20 cellular contexts compared by ENCODE assay signal in the genomic region with DNA sequence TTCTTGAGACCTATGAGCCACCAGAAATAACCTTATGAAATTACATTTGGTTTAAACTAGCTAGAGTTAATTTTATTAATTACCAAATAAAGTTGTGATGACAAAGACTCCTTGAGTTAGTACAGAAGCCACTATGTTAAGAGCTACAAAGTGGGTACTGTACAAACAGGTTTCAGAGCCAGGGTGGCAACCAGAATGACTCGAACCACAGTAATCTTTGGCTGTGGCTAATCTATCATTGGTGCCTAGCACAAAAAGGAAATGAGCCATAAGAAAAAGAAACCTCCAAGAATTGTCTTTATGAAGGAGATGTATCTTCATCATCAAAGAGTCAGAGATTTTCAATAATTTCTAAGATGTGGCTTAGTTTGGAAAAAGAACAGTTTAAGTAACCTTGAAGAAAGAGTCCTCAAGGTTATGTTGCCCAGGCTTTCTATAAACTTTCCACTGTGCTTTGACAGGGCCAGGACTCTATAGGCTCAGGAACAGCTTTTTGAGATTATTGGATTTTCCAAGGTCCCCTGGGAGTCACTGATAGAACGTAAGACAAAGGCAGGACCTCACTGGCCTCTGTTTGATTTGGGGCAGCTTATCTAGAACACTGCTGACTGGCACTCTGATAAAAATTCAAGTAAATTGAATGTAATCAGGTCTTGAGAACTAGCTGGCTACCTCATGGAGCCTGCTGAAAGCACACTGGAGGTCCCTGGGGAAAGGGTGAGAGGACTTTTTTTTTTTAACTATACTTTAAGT.
DNase-seq lines count a peak whose midpoint lies in the region; ATAC-seq, FAIRE-seq and TF ChIP-seq lines count a peak whose summit lies in the region.
"Had no signal": no experiment of that assay in that cellular context is flagged by ENCODE, and none has a peak within 500 bp of the region (broad histone marks: within the 10 kb centered on the region; RNA-seq: fewer than 3 reads in every experiment).

No MANE protein-coding gene starts in this region.

- H3K27ac ChIP-seq in epithelial cell of prostate: peak overlapping the region; percentile 25
- H3K27ac ChIP-seq in naive thymus-derived CD4-positive, alpha-beta T cell (ENCODE audit: low read depth, low read length): no peak overlapping the region
- H3K27ac ChIP-seq: A549, HL-60, RWPE1, SJCRH30 had no signal

- no peak overlapping the region for H3K4me3 ChIP-seq in naive thymus-derived CD4-positive, alpha-beta T cell (ENCODE audit: low read length)
- H3K4me3 ChIP-seq: A549, K562, SJCRH30 had no signal

- DNase-seq in ELR (ENCODE audit: low read depth) (peak; percentile 69), NCI-H82 treated with DMSO at 0.1 percent for 48 hours (lab: John Stamatoyannopoulos, UW; ENCODE audit: unreplicated experiment) (peak; percentile 18), epithelial cell of prostate (ENCODE audit: low read depth, low spot score) (peak; percentile 3), progenitor cell of endocrine pancreas (ENCODE audit: low spot score, unreplicated experiment) (no peak), GM12891 (ENCODE audit: insufficient read length, low spot score) (no peak)
- no peak for DNase-seq in activated CD4-positive, alpha-beta T cell treated with anti-CD3 and anti-CD28 coated beads, Interleukin-2, amount 10 ng/mL, durations not matched to agents 7 days and 5 days
- DNase-seq in naive thymus-derived CD4-positive, alpha-beta T cell: no peak
- DNase-seq: C1 segment of cervical spinal cord, HCEC 1CT, MV-4-11, NCI-H1417 treated with DMSO at 0.1 percent for 48 hours, NCI-H1930, NCI-H2171, NCI-H446 treated with DMSO at 0.1 percent for 48 hours, SJCRH30 had no signal

- no peaks in the 10 kb centered on the region for H3K36me3 Mint-ChIP-seq in progenitor cell of endocrine pancreas (ENCODE audit: insufficient read depth)
- no peaks in the 10 kb centered on the region for H3K36me3 Mint-ChIP-seq in activated CD4-positive, alpha-beta T cell treated with anti-CD3 and anti-CD28 coated beads, Interleukin-2, amount 10 ng/mL, durations not matched to agents 7 days and 5 days (ENCODE audit: low read depth)
- H3K36me3 Mint-ChIP-seq in naive thymus-derived CD4-positive, alpha-beta T cell: no peaks in the 10 kb centered on the region

- intact Hi-C loops in naive thymus-derived CD4-positive, alpha-beta T cell (cut with micrococcal nuclease): no loop called here

- no peaks in the 10 kb centered on the region for H3K9me3 ChIP-seq in naive thymus-derived CD4-positive, alpha-beta T cell (ENCODE audit: control insufficient read depth in 2 of 3, low read length in 3 of 3)
- H3K9me3 ChIP-seq: A549, SJCRH30 had no signal

- no peaks in the 10 kb centered on the region for H3K9me3 Mint-ChIP-seq in progenitor cell of endocrine pancreas (ENCODE audit: low read depth)
- no peaks in the 10 kb centered on the region for H3K9me3 Mint-ChIP-seq in activated CD4-positive, alpha-beta T cell treated with anti-CD3 and anti-CD28 coated beads, Interleukin-2, amount 10 ng/mL, durations not matched to agents 7 days and 5 days
- H3K9me3 Mint-ChIP-seq in naive thymus-derived CD4-positive, alpha-beta T cell: peaks cover 0 to 4% (median 0%) of the 10 kb centered on the region in 11 donors

- H3K4me1 ChIP-seq in naive thymus-derived CD4-positive, alpha-beta T cell (ENCODE audit: control insufficient read depth in 2 of 2, insufficient read depth in 2 of 2, low read length in 2 of 2): no peaks in the 10 kb centered on the region
- H3K4me1 ChIP-seq: A549, SJCRH30 had no signal

- H3K4me3 Mint-ChIP-seq in progenitor cell of endocrine pancreas (ENCODE audit: low read depth): no peak overlapping the region
- H3K4me3 Mint-ChIP-seq in activated CD4-positive, alpha-beta T cell treated with anti-CD3 and anti-CD28 coated beads, Interleukin-2, amount 10 ng/mL, durations not matched to agents 7 days and 5 days: no peak overlapping the region
- H3K4me3 Mint-ChIP-seq in naive thymus-derived CD4-positive, alpha-beta T cell: no peak overlapping the region

- no peak for FAIRE-seq in GM12891 (lab: Jason Lieb, UNC)
- FAIRE-seq: A549, K562 had no signal

- no peak for TF ChIP-seq CTCF in progenitor cell of endocrine pancreas (IDR thresholded peaks at IDR 0.05; ENCODE audit: unreplicated experiment)

- H3K27ac Mint-ChIP-seq in progenitor cell of endocrine pancreas: peak overlapping the region; percentile 34
- no peak overlapping the region for H3K27ac Mint-ChIP-seq in activated CD4-positive, alpha-beta T cell treated with anti-CD3 and anti-CD28 coated beads, Interleukin-2, amount 10 ng/mL, durations not matched to agents 7 days and 5 days
- no peak overlapping the region for H3K27ac Mint-ChIP-seq in naive thymus-derived CD4-positive, alpha-beta T cell

- POLR2A ChIA-PET in activated CD4-positive, alpha-beta T cell treated with anti-CD3 and anti-CD28 coated beads, Interleukin-2, amount 10 ng/mL, durations not matched to agents 7 days and 5 days (lab: Charles Lee): no interaction called here
- POLR2A ChIA-PET in naive thymus-derived CD4-positive, alpha-beta T cell (lab: Charles Lee): no interaction called here

- H3K36me3 ChIP-seq in naive thymus-derived CD4-positive, alpha-beta T cell (ENCODE audit: control insufficient read depth in 2 of 3, insufficient read depth in 3 of 3, low read length in 3 of 3): no peaks in the 10 kb centered on the region
- H3K36me3 ChIP-seq: SJCRH30 had no signal

- TF ChIP-seq POLR2A in GM12891 (IDR thresholded peaks at IDR 0.05; ENCODE audit: low read depth, low read length): no peak

- H3K27me3 Mint-ChIP-seq in progenitor cell of endocrine pancreas: no peaks in the 10 kb centered on the region
- H3K27me3 Mint-ChIP-seq in activated CD4-positive, alpha-beta T cell treated with anti-CD3 and anti-CD28 coated beads, Interleukin-2, amount 10 ng/mL, durations not matched to agents 7 days and 5 days: no peaks in the 10 kb centered on the region
- no peaks in the 10 kb centered on the region for H3K27me3 Mint-ChIP-seq in naive thymus-derived CD4-positive, alpha-beta T cell

- no peak for ATAC-seq in activated CD4-positive, CD25-positive, alpha-beta regulatory T cell treated with anti-CD3 and anti-CD28 coated beads, Interleukin-2, amount 50 U/mL, for 24 hours
- ATAC-seq in naive thymus-derived CD4-positive, alpha-beta T cell: no peak
- ATAC-seq: A549, K562 had no signal

- CTCF ChIA-PET in activated CD4-positive, alpha-beta T cell treated with anti-CD3 and anti-CD28 coated beads, Interleukin-2, amount 10 ng/mL, durations not matched to agents 7 days and 5 days (lab: Charles Lee): interaction anchor here (0.6 kb wide), 1 partner anchor 617 kb away, joined by 3 read pairs; no protein-coding TSS in a partner anchor
- CTCF ChIA-PET in naive thymus-derived CD4-positive, alpha-beta T cell (lab: Charles Lee): interaction anchor here (0.6 kb wide), 1 partner anchor 9 kb away, joined by 3 read pairs; no protein-coding TSS in a partner anchor

- no peaks in the 10 kb centered on the region for H3K27me3 ChIP-seq in naive thymus-derived CD4-positive, alpha-beta T cell (ENCODE audit: control insufficient read depth in 2 of 2, insufficient read depth in 2 of 2, low read length in 2 of 2)
- H3K27me3 ChIP-seq: SJCRH30 had no signal

- H3K4me1 Mint-ChIP-seq in progenitor cell of endocrine pancreas (ENCODE audit: low read depth): no peaks in the 10 kb centered on the region
- H3K4me1 Mint-ChIP-seq in activated CD4-positive, alpha-beta T cell treated with anti-CD3 and anti-CD28 coated beads, Interleukin-2, amount 10 ng/mL, durations not matched to agents 7 days and 5 days: no peaks in the 10 kb centered on the region
- no peaks in the 10 kb centered on the region for H3K4me1 Mint-ChIP-seq in naive thymus-derived CD4-positive, alpha-beta T cell

TF ChIP-seq in GM12891, 5 proteins besides CTCF, POLR2A, EP300 and RAD21:
- TF ChIP-seq POU2F2 (IDR thresholded peaks at IDR 0.05; ENCODE audit: low read depth, low read length): no peak
- no peak for TF ChIP-seq POLR2AphosphoS5 (IDR thresholded peaks at IDR 0.05; ENCODE audit: low read depth, low read length)
- TF ChIP-seq PAX5 (IDR thresholded peaks at IDR 0.05; ENCODE audit: insufficient read depth, low read length, severe bottlenecking): no peak
- TF ChIP-seq TAF1 (IDR thresholded peaks at IDR 0.05; ENCODE audit: low read depth, low read length): no peak
- TF ChIP-seq SPI1 (IDR thresholded peaks at IDR 0.05; ENCODE audit: low read depth, low read length): no peak

Comparison
In these comparisons a context has a peak if more than half of its experiments do, and no peak if none do; other contexts are left out.
1. DNase-seq: peak in ELR (single experiment), NCI-H82 treated with DMSO at 0.1 percent for 48 hours (single experiment) and epithelial cell of prostate (single experiment); none in progenitor cell of endocrine pancreas (single experiment), activated CD4-positive, alpha-beta T cell treated with anti-CD3 and anti-CD28 coated beads, Interleukin-2, amount 10 ng/mL, durations not matched to agents 7 days and 5 days (single experiment), GM12891 (single experiment) and naive thymus-derived CD4-positive, alpha-beta T cell (0 of 9).